2 cellular contexts compared by ENCODE assay signal in genomic region chr10:112951349-112952281, GRCh38.
A peak's percentile ranks its signal among the peaks of the same experiment; 100 is the strongest.
TF ChIP-seq lines count a peak whose summit lies in the region.

No MANE protein-coding gene starts in this region.

TF ChIP-seq in HCT116, 20 proteins besides CTCF, POLR2A, EP300 and RAD21 (continued from another document):
- TF ChIP-seq, protein P1, sequence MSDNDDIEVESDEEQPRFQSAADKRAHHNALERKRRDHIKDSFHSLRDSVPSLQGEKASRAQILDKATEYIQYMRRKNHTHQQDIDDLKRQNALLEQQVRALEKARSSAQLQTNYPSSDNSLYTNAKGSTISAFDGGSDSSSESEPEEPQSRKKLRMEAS (IDR thresholded peaks at IDR 0.05) = no peak
- TF ChIP-seq, protein P2, sequence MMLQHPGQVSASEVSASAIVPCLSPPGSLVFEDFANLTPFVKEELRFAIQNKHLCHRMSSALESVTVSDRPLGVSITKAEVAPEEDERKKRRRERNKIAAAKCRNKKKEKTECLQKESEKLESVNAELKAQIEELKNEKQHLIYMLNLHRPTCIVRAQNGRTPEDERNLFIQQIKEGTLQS (IDR thresholded peaks at IDR 0.05) = no peak
- TF ChIP-seq POLR2AphosphoS5 (IDR thresholded peaks at IDR 0.05; ENCODE audit: low read depth, low read length) (peak; percentile 61), SP1 (IDR thresholded peaks at IDR 0.05; ENCODE audit: low read depth) (no peak), ZBTB33 (IDR thresholded peaks at IDR 0.05; ENCODE audit: extremely low read depth, insufficient replicate concordance, low read length) (no peak), SIN3A (IDR thresholded peaks at IDR 0.05; ENCODE audit: low read depth) (no peak), ELF1 (IDR thresholded peaks at IDR 0.05; ENCODE audit: borderline replicate concordance, low read depth) (no peak), SRF (IDR thresholded peaks at IDR 0.05; ENCODE audit: low read depth) (no peak)

TF ChIP-seq in K562, 482 proteins besides CTCF, POLR2A, EP300 and RAD21 (continued from another document and continues in another):
- TF ChIP-seq AFF1 (IDR thresholded peaks at IDR 0.05; ENCODE audit: low read depth in 1 of 2, partially characterized antibody in 2 of 2) = peak in 1 of 2 experiments; percentile 25
- TF ChIP-seq ZNF23 (CRISPR knock-in tag; IDR thresholded peaks at IDR 0.05) = no peak
- no peak for TF ChIP-seq MAFK (IDR thresholded peaks at IDR 0.05; ENCODE audit: low read length)
- TF ChIP-seq, protein P3, sequence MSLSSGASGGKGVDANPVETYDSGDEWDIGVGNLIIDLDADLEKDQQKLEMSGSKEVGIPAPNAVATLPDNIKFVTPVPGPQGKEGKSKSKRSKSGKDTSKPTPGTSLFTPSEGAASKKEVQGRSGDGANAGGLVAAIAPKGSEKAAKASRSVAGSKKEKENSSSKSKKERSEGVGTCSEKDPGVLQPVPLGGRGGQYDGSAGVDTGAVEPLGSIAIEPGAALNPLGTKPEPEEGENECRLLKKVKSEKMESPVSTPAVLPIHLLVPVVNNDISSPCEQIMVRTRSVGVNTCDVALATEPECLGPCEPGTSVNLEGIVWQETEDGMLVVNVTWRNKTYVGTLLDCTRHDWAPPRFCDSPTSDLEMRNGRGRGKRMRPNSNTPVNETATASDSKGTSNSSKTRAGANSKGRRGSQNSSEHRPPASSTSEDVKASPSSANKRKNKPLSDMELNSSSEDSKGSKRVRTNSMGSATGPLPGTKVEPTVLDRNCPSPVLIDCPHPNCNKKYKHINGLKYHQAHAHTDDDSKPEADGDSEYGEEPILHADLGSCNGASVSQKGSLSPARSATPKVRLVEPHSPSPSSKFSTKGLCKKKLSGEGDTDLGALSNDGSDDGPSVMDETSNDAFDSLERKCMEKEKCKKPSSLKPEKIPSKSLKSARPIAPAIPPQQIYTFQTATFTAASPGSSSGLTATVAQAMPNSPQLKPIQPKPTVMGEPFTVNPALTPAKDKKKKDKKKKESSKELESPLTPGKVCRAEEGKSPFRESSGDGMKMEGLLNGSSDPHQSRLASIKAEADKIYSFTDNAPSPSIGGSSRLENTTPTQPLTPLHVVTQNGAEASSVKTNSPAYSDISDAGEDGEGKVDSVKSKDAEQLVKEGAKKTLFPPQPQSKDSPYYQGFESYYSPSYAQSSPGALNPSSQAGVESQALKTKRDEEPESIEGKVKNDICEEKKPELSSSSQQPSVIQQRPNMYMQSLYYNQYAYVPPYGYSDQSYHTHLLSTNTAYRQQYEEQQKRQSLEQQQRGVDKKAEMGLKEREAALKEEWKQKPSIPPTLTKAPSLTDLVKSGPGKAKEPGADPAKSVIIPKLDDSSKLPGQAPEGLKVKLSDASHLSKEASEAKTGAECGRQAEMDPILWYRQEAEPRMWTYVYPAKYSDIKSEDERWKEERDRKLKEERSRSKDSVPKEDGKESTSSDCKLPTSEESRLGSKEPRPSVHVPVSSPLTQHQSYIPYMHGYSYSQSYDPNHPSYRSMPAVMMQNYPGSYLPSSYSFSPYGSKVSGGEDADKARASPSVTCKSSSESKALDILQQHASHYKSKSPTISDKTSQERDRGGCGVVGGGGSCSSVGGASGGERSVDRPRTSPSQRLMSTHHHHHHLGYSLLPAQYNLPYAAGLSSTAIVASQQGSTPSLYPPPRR (CRISPR knock-in tag; IDR thresholded peaks at IDR 0.05; ENCODE audit: borderline replicate concordance) = no peak
- TF ChIP-seq, protein P4, sequence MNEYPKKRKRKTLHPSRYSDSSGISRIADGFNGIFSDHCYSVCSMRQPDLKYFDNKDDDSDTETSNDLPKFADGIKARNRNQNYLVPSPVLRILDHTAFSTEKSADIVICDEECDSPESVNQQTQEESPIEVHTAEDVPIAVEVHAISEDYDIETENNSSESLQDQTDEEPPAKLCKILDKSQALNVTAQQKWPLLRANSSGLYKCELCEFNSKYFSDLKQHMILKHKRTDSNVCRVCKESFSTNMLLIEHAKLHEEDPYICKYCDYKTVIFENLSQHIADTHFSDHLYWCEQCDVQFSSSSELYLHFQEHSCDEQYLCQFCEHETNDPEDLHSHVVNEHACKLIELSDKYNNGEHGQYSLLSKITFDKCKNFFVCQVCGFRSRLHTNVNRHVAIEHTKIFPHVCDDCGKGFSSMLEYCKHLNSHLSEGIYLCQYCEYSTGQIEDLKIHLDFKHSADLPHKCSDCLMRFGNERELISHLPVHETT (CRISPR knock-in tag; conservative IDR thresholded peaks at IDR 0.05 in 1 of 2, IDR thresholded peaks at IDR 0.05 in 1 of 2) = no peak
- no peak for TF ChIP-seq KLF13 (tag; IDR thresholded peaks at IDR 0.05; ENCODE audit: borderline replicate concordance, low read depth)
- no peak for TF ChIP-seq ZNF445 (CRISPR knock-in tag; IDR thresholded peaks at IDR 0.05; ENCODE audit: low read depth)
- TF ChIP-seq ESRRA (IDR thresholded peaks at IDR 0.05; ENCODE audit: borderline replicate concordance, low read depth) = no peak
- TF ChIP-seq PHF21A (IDR thresholded peaks at IDR 0.05; ENCODE audit: borderline replicate concordance, low read depth) = no peak
- no peak for TF ChIP-seq NR2F6 (CRISPR knock-in tag; IDR thresholded peaks at IDR 0.05)
- TF ChIP-seq, protein P5, sequence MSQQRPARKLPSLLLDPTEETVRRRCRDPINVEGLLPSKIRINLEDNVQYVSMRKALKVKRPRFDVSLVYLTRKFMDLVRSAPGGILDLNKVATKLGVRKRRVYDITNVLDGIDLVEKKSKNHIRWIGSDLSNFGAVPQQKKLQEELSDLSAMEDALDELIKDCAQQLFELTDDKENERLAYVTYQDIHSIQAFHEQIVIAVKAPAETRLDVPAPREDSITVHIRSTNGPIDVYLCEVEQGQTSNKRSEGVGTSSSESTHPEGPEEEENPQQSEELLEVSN (IDR thresholded peaks at IDR 0.05; ENCODE audit: borderline replicate concordance in 1 of 2, extremely low read depth in 1 of 2, insufficient read depth in 1 of 2, insufficient read length in 1 of 2, low read depth in 1 of 2, low read length in 1 of 2, poor library complexity in 1 of 2, severe bottlenecking in 1 of 2) = peak in 1 of 2 experiments; percentile 23
- TF ChIP-seq ZKSCAN1 (IDR thresholded peaks at IDR 0.05; ENCODE audit: low read depth, low read length) = no peak
- TF ChIP-seq ZNF583 (CRISPR knock-in tag; IDR thresholded peaks at IDR 0.05) = no peak
- TF ChIP-seq MCM3 (IDR thresholded peaks at IDR 0.05) = no peak
- no peak for TF ChIP-seq ZNF318 (IDR thresholded peaks at IDR 0.05; ENCODE audit: borderline replicate concordance in 1 of 2, low read depth in 1 of 2)
- no peak for TF ChIP-seq ZNF561 (CRISPR knock-in tag; conservative IDR thresholded peaks at IDR 0.05)
- no peak for TF ChIP-seq ZC3H4 (CRISPR knock-in tag; IDR thresholded peaks at IDR 0.05; ENCODE audit: borderline replicate concordance)
- TF ChIP-seq YBX1 (IDR thresholded peaks at IDR 0.05) = no peak
- no peak for TF ChIP-seq NCOA4 (IDR thresholded peaks at IDR 0.05; ENCODE audit: partially characterized antibody)
- TF ChIP-seq TEAD2 (tag; IDR thresholded peaks at IDR 0.05) = no peak
- TF ChIP-seq ZNF133 (CRISPR knock-in tag; IDR thresholded peaks at IDR 0.05) = no peak
- TF ChIP-seq TAF9B (IDR thresholded peaks at IDR 0.05; ENCODE audit: partially characterized antibody) = no peak
- TF ChIP-seq E2F4 (CRISPR knock-in tag; IDR thresholded peaks at IDR 0.05; ENCODE audit: low read depth) = no peak
- no peak for TF ChIP-seq CTBP1 (IDR thresholded peaks at IDR 0.05; ENCODE audit: borderline replicate concordance)
- TF ChIP-seq ZFP36 (IDR thresholded peaks at IDR 0.05; ENCODE audit: low read depth, low read length, partially characterized antibody) = no peak
- TF ChIP-seq NCOA6 (IDR thresholded peaks at IDR 0.05) = no peak
- TF ChIP-seq TBP (optimal IDR thresholded peaks at IDR 0.05; ENCODE audit: low read depth, low read length) = peak; percentile 26
- TF ChIP-seq EHMT2 (IDR thresholded peaks at IDR 0.05) = no peak
- no peak for TF ChIP-seq NCOA1 (IDR thresholded peaks at IDR 0.05; ENCODE audit: low read depth)
